In genomic region chr16:9818702-9819101, GRCh38 we compare ENCODE assay signal across 7 cellular contexts.
"Had no signal": no experiment of that assay in that cellular context is flagged by ENCODE, and none has a peak within 500 bp of the region (broad histone marks: within the 10 kb centered on the region; RNA-seq: fewer than 3 reads in every experiment).

No MANE protein-coding gene starts in this region.

- H2AFZ ChIP-seq: GM23338 had no signal

- H3K9me3 ChIP-seq: HAP-1 had no signal

- H3K4me1 ChIP-seq: HAP-1 had no signal

- H3K4me3 ChIP-seq: GM23338, HAP-1 had no signal

- ATAC-seq: GM23338, HCT116 had no signal

- H3K36me3 ChIP-seq: HAP-1 had no signal

- DNase-seq: H7, HFFc6, KG1 had no signal

- H3K27ac ChIP-seq: HL-60 had no signal
